Comparison of ENCODE assay signal across 26 cellular contexts in genomic region chr6:21918666-21919065, GRCh38.
DNase-seq lines count a peak whose midpoint lies in the region; ATAC-seq and TF ChIP-seq lines count a peak whose summit lies in the region.
"Had no signal": no experiment of that assay in that cellular context is flagged by ENCODE, and none has a peak within 500 bp of the region (broad histone marks: within the 10 kb centered on the region; RNA-seq: fewer than 3 reads in every experiment).

No MANE protein-coding gene starts in this region.

- H2AK5ac ChIP-seq in trophoblast cell (ENCODE audit: low read length): no peak overlapping the region

- intact Hi-C loops in Caco-2 (cut with micrococcal nuclease; ENCODE audit: unreplicated experiment): loop anchor here (1.0 to 5.0 kb wide), 2 partner anchors 33 to 91 kb away; no protein-coding TSS in a partner anchor

- H3K4me1 Mint-ChIP-seq in Caco-2 (ENCODE audit: low read depth, unreplicated experiment) (peaks cover 13% of the 10 kb centered on the region), WTC11 (peaks cover 38% of the 10 kb centered on the region)

- no peaks in the 10 kb centered on the region for H3K27me3 Mint-ChIP-seq in Caco-2 (ENCODE audit: insufficient read depth, unreplicated experiment)
- H3K27me3 Mint-ChIP-seq in WTC11 (ENCODE audit: low read depth): no peaks in the 10 kb centered on the region

- peaks cover 8% of the 10 kb centered on the region for H3K79me1 ChIP-seq in trophoblast cell (ENCODE audit: low read length)

- no peaks in the 10 kb centered on the region for H3K36me3 ChIP-seq in Caco-2 (ENCODE audit: control insufficient read depth, insufficient read depth, low read length)
- H3K36me3 ChIP-seq in hepatocyte (replicated peaks; ENCODE audit: insufficient read depth, low read depth): no peaks in the 10 kb centered on the region
- peaks cover 0 to 5% of the 10 kb centered on the region in 2 experiments for H3K36me3 ChIP-seq in trophoblast cell (ENCODE audit: control insufficient read depth in 1 of 2, insufficient read depth in 2 of 2, low read length in 2 of 2)
- H3K36me3 ChIP-seq: BE2C, SJCRH30 had no signal

- POLR2A ChIA-PET in Caco-2 (lab: Charles Lee) (no interaction called here), WTC11 (lab: Charles Lee) (no interaction called here)

- H3K18ac ChIP-seq in trophoblast cell (ENCODE audit: low read length): peak overlapping the region; percentile 94

- no peak for ATAC-seq in WTC11
- ATAC-seq: Right ventricle myocardium inferior, SK-N-SH treated with all-trans-retinoic acid at 6 μM for 48 hours had no signal

- H3K9me3 Mint-ChIP-seq in Caco-2 (ENCODE audit: unreplicated experiment): no peaks in the 10 kb centered on the region
- peaks cover 4% of the 10 kb centered on the region; the same call in 1 of the 2 replicates for H3K9me3 Mint-ChIP-seq in WTC11

- H3K4me1 ChIP-seq in Caco-2 (peaks cover 20% of the 10 kb centered on the region), hepatocyte (ENCODE audit: insufficient read depth) (peaks cover 7% of the 10 kb centered on the region), trophoblast cell (ENCODE audit: control insufficient read depth in 1 of 2, insufficient read depth in 2 of 2, low read length in 2 of 2) (peaks cover 10 to 13% of the 10 kb centered on the region in 2 experiments)

- no peaks in the 10 kb centered on the region for H4K20me1 ChIP-seq in hepatocyte (ENCODE audit: insufficient read depth, poor library complexity, severe bottlenecking)

- H2BK120ac ChIP-seq in trophoblast cell (ENCODE audit: insufficient read depth, low read length, poor library complexity): no peak overlapping the region

- H3K4me2 ChIP-seq in hepatocyte (no peak overlapping the region), trophoblast cell (ENCODE audit: low read length) (no peak overlapping the region)
- H3K4me2 ChIP-seq: PC-9 had no signal

- no peaks in the 10 kb centered on the region for H3K9me2 ChIP-seq in hepatocyte (replicated peaks; ENCODE audit: insufficient read depth)

- H3K9me3 ChIP-seq in Caco-2 (no peaks in the 10 kb centered on the region), hepatocyte (ENCODE audit: low read depth) (no peaks in the 10 kb centered on the region), trophoblast cell (ENCODE audit: insufficient read depth, low read depth, low read length) (no peaks in the 10 kb centered on the region)
- H3K9me3 ChIP-seq: BE2C, SJCRH30 had no signal

- BruUV-seq in Caco-2 (replicated peaks; lab: Mats Ljungman, UMichigan): no TSS peak

- CTCF ChIA-PET in Caco-2 (lab: Charles Lee) (no interaction called here), WTC11 (lab: Charles Lee) (no interaction called here)

- H3K36me3 Mint-ChIP-seq in Caco-2 (ENCODE audit: insufficient read depth, unreplicated experiment) (peaks cover 5% of the 10 kb centered on the region), WTC11 (peaks cover 5% of the 10 kb centered on the region; the same call in 1 of the 2 replicates)
- H3K36me3 Mint-ChIP-seq: CD14-positive monocyte had no signal

- H3K4me3 ChIP-seq in Caco-2 (ENCODE audit: low read depth, low read length): no peak overlapping the region
- no peak overlapping the region for H3K4me3 ChIP-seq in hepatocyte
- no peak overlapping the region for H3K4me3 ChIP-seq in trophoblast cell (ENCODE audit: low read depth, low read length)
- H3K4me3 ChIP-seq: PC-9, SJCRH30 had no signal

- DNase-seq in Caco-2: no peak
- no peak for DNase-seq in WTC11 (ENCODE audit: low spot score)
- no peak for DNase-seq in hepatocyte (ENCODE audit: low spot score)
- DNase-seq in trophoblast cell: peak in 1 of 2 donors; percentile 30
- no peak for DNase-seq in DMS53 treated with DMSO at 0.1 percent for 48 hours (lab: John Stamatoyannopoulos, UW; ENCODE audit: unreplicated experiment)
- no peak for DNase-seq in germinal center (ENCODE audit: low spot score)
- no peak for DNase-seq in HuH-7 (ENCODE audit: low spot score)
- no peak for DNase-seq in NCI-H1417 treated with DMSO at 0.1 percent for 48 hours (lab: John Stamatoyannopoulos, UW)
- DNase-seq: 8988T, ACHN, BE2C, GOT3, HCEC 1CT, Karpas-422, NCI-H1092, NCI-H1436, NCI-H187 treated with DMSO at 0.1 percent for 48 hours, NCI-H2107, NCI-H446, NCI-H524 treated with DMSO at 0.1 percent for 48 hours, NCI-H774, PC-9, SJCRH30 had no signal

- H3K4me3 Mint-ChIP-seq in Caco-2 (ENCODE audit: unreplicated experiment): no peak overlapping the region
- no peak overlapping the region for H3K4me3 Mint-ChIP-seq in WTC11
- H3K4me3 Mint-ChIP-seq: CD14-positive monocyte had no signal

- H3K27me3 ChIP-seq in Caco-2 (replicated peaks; ENCODE audit: control insufficient read depth, insufficient read depth, low read length): no peaks in the 10 kb centered on the region
- H3K27me3 ChIP-seq in hepatocyte: no peaks in the 10 kb centered on the region
- H3K27me3 ChIP-seq in trophoblast cell (ENCODE audit: insufficient read depth, low read length): no peaks in the 10 kb centered on the region
- H3K27me3 ChIP-seq: BE2C, SJCRH30 had no signal

- peak overlapping the region; percentile 87 for H2BK12ac ChIP-seq in trophoblast cell (ENCODE audit: low read length)

- TF ChIP-seq CTCF in Caco-2 (IDR thresholded peaks at IDR 0.05; ENCODE audit: insufficient read depth in 1 of 2, low read depth in 1 of 2, low read length in 1 of 2, severe bottlenecking in 1 of 2, unreplicated experiment in 1 of 2) (no peak), WTC11 (IDR thresholded peaks at IDR 0.05) (no peak), hepatocyte (IDR thresholded peaks at IDR 0.05; ENCODE audit: poor library complexity) (no peak)

- WGBS in hepatocyte (ENCODE audit: low lambda C conversion rate, missing lambda C conversion rate): 84% methylated on average over 4 of the region's 4 CpGs
- WGBS in trophoblast cell (ENCODE audit: extremely low coverage, insufficient coverage, insufficient read length): no CpG with 5 or more reads among the region's 4 CpGs

- H4K12ac ChIP-seq in trophoblast cell (ENCODE audit: low read depth, low read length): no peak overlapping the region

- H4K91ac ChIP-seq in trophoblast cell (ENCODE audit: low read depth, low read length): peak overlapping the region; percentile 80

- H3K4ac ChIP-seq in trophoblast cell (ENCODE audit: low read depth, low read length): peak overlapping the region; percentile 56

- peak overlapping the region; percentile 8 for H3K27ac ChIP-seq in hepatocyte
- H3K27ac ChIP-seq in trophoblast cell (ENCODE audit: low read depth, low read length): peak overlapping the region; percentile 8
- H3K27ac ChIP-seq: PC-9, SJCRH30 had no signal

- no peak overlapping the region for H3K23ac ChIP-seq in trophoblast cell (ENCODE audit: low read length)

- H3K27ac Mint-ChIP-seq in Caco-2 (ENCODE audit: unreplicated experiment) (peak overlapping the region; percentile 69), WTC11 (peak overlapping the region; percentile 74)

- no peak overlapping the region for H3K9ac ChIP-seq in trophoblast cell (ENCODE audit: low read length)

- H2AFZ ChIP-seq in hepatocyte: no peak overlapping the region
- H2AFZ ChIP-seq in trophoblast cell (ENCODE audit: insufficient read depth, low read length, poor library complexity): no peak overlapping the region
- H2AFZ ChIP-seq: PC-9 had no signal

- peak overlapping the region; percentile 27 for H4K8ac ChIP-seq in trophoblast cell (ENCODE audit: low read depth, low read length)

- peak overlapping the region; percentile 56 for H2BK5ac ChIP-seq in trophoblast cell (ENCODE audit: low read depth, low read length, poor library complexity)

- no peak overlapping the region for H3K14ac ChIP-seq in trophoblast cell (ENCODE audit: low read length)

- no peaks in the 10 kb centered on the region for H3K79me2 ChIP-seq in hepatocyte
- H3K79me2 ChIP-seq in trophoblast cell (ENCODE audit: control insufficient read depth, insufficient read depth, low read length, poor library complexity): no peaks in the 10 kb centered on the region

TF ChIP-seq in WTC11, 78 proteins besides CTCF, POLR2A, EP300 and RAD21:
- no peak for TF ChIP-seq ZNF416 (CRISPR knock-in tag; IDR thresholded peaks at IDR 0.05)
- TF ChIP-seq, protein P1, sequence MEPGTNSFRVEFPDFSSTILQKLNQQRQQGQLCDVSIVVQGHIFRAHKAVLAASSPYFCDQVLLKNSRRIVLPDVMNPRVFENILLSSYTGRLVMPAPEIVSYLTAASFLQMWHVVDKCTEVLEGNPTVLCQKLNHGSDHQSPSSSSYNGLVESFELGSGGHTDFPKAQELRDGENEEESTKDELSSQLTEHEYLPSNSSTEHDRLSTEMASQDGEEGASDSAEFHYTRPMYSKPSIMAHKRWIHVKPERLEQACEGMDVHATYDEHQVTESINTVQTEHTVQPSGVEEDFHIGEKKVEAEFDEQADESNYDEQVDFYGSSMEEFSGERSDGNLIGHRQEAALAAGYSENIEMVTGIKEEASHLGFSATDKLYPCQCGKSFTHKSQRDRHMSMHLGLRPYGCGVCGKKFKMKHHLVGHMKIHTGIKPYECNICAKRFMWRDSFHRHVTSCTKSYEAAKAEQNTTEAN (CRISPR knock-in tag; IDR thresholded peaks at IDR 0.05): no peak
- TF ChIP-seq SMAD4 (CRISPR knock-in tag; IDR thresholded peaks at IDR 0.05): no peak
- no peak for TF ChIP-seq HMGA2 (CRISPR knock-in tag; IDR thresholded peaks at IDR 0.05)
- no peak for TF ChIP-seq ZNF671 (CRISPR knock-in tag; IDR thresholded peaks at IDR 0.05)
- TF ChIP-seq ZNF263 (CRISPR knock-in tag; IDR thresholded peaks at IDR 0.05; ENCODE audit: low read depth): no peak
- no peak for TF ChIP-seq ZNF121 (CRISPR knock-in tag; IDR thresholded peaks at IDR 0.05)
